ENCODE assay signal across 9 cellular contexts in the genomic region with DNA sequence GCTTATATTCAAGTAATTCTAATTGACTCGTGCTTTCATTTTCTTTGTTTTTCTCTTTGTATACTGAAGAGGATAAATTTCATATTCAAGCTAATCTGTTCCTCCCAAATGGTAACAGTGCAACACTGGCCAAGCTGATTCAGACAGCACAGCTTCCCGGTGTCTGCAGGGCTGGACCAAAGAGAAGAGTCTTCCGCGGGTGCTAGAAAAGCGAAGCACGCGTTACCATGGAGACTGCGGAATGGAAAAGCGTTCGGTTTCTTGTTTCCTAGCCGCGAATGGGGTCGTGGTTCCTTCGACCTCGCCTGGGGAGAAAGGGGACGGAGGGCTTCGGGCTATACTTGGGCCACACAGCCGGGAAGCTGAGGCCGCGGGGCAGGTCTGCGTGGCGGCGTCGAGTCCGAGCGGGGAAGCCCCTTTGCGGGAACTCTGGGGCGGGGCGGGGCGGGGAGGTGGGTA. TPM values are rescaled to one million over a fixed set of nuclear protein-coding genes. Genes with fewer than 3 reads are reported as not detected.
DNase-seq lines count a peak whose midpoint lies in the region; ATAC-seq and TF ChIP-seq lines count a peak whose summit lies in the region.
"Had no signal": no experiment of that assay in that cellular context is flagged by ENCODE, and none has a peak within 500 bp of the region (broad histone marks: within the 10 kb centered on the region; RNA-seq: fewer than 3 reads in every experiment).

No MANE protein-coding gene starts in this region.

- H3K4me1 Mint-ChIP-seq in activated T-helper 17 cell treated with anti-CD3 and anti-CD28 coated beads, Interleukin-2, amount 50 U/mL, for 72 hours, result peaks cover 13% of the 10 kb centered on the region

- H3K27ac ChIP-seq in cardiac muscle cell, result no peak overlapping the region
- H3K27ac ChIP-seq in neuronal stem cell (replicated peaks; ENCODE audit: low read length), result no peak overlapping the region
- H3K27ac ChIP-seq: epithelial cell of prostate had no signal

- no peaks in the 10 kb centered on the region for H3K9me3 ChIP-seq in cardiac muscle cell (ENCODE audit: low read depth)
- peaks cover 0 to 2% of the 10 kb centered on the region in 2 donors for H3K9me3 ChIP-seq in neuronal stem cell (replicated peaks in 1 of 2; ENCODE audit: control insufficient read depth in 2 of 2, insufficient read depth in 1 of 2, low read depth in 1 of 2, low read length in 2 of 2)

- peak overlapping the region; percentile 91 for H3K27ac Mint-ChIP-seq in activated T-helper 17 cell treated with anti-CD3 and anti-CD28 coated beads, Interleukin-2, amount 50 U/mL, for 72 hours

- peak overlapping the region; percentile 44 for H3K4me2 ChIP-seq in neuronal stem cell (ENCODE audit: insufficient read depth, low read length, poor library complexity, severe bottlenecking)

- H2BK12ac ChIP-seq in neuronal stem cell (ENCODE audit: low read length), result no peak overlapping the region

- no peak for TF ChIP-seq CTCF in cardiac muscle cell (IDR thresholded peaks at IDR 0.05; ENCODE audit: low read depth, low read length)

- H4K91ac ChIP-seq in neuronal stem cell (ENCODE audit: low read depth, low read length, poor library complexity), result no peak overlapping the region

- ATAC-seq in activated T-helper 17 cell treated with anti-CD3 and anti-CD28 coated beads, Interleukin-2, amount 50 U/mL, for 72 hours (replicated peaks), result peak; percentile 85
- ATAC-seq in HG03469 (IDR thresholded peaks at IDR 0.05; ENCODE audit: unreplicated experiment) (no peak), GM19463 (IDR thresholded peaks at IDR 0.05; ENCODE audit: unreplicated experiment) (no peak)

- H2AFZ ChIP-seq in neuronal stem cell (ENCODE audit: low read length), result peak overlapping the region; percentile 86

- no peak overlapping the region for H3K23ac ChIP-seq in neuronal stem cell (ENCODE audit: low read depth, low read length, poor library complexity)

- no peak overlapping the region for H3K9ac ChIP-seq in neuronal stem cell (ENCODE audit: low read depth, low read length, poor library complexity)

- peak overlapping the region; percentile 87 for H3K18ac ChIP-seq in neuronal stem cell (ENCODE audit: low read length)

- H2BK15ac ChIP-seq in neuronal stem cell (ENCODE audit: low read length), result no peak overlapping the region

- H2AK5ac ChIP-seq in neuronal stem cell (ENCODE audit: low read depth, low read length), result no peak overlapping the region

- peak overlapping the region; percentile 46 for H3K4me3 ChIP-seq in cardiac muscle cell
- H3K4me3 ChIP-seq in neuronal stem cell (ENCODE audit: low read length in 2 of 2), result peak overlapping the region; percentile 43 to 87

- no peak overlapping the region for H3K14ac ChIP-seq in neuronal stem cell (ENCODE audit: low read length)

- no peaks in the 10 kb centered on the region for H3K9me3 Mint-ChIP-seq in activated T-helper 17 cell treated with anti-CD3 and anti-CD28 coated beads, Interleukin-2, amount 50 U/mL, for 72 hours

- no peak overlapping the region for H2BK5ac ChIP-seq in neuronal stem cell (ENCODE audit: low read length)

- peak overlapping the region; percentile 94 for H3K4me3 Mint-ChIP-seq in activated T-helper 17 cell treated with anti-CD3 and anti-CD28 coated beads, Interleukin-2, amount 50 U/mL, for 72 hours

- intact Hi-C loops in cardiac septum (cut with DNase I), result no loop called here

- H3K27me3 ChIP-seq in cardiac muscle cell (peaks cover 55% of the 10 kb centered on the region), neuronal stem cell (ENCODE audit: control insufficient read depth in 3 of 3, insufficient read depth in 3 of 3, low read depth in 1 of 3, low read length in 3 of 3) (peaks cover 0 to 30% (median 0%) of the 10 kb centered on the region in 3 experiments)

- H3K4ac ChIP-seq in neuronal stem cell (ENCODE audit: low read length), result no peak overlapping the region

- no CpG with 5 or more reads among the region's 30 CpGs for WGBS in neuronal stem cell (ENCODE audit: extremely low coverage in 2 of 2, insufficient read length in 2 of 2, insufficient replicate concordance in 1 of 2), 2 donors

- H2BK120ac ChIP-seq in neuronal stem cell (ENCODE audit: low read depth, low read length), result no peak overlapping the region

- no peaks in the 10 kb centered on the region for H3K36me3 Mint-ChIP-seq in activated T-helper 17 cell treated with anti-CD3 and anti-CD28 coated beads, Interleukin-2, amount 50 U/mL, for 72 hours (ENCODE audit: low read depth)

- no peaks in the 10 kb centered on the region for H3K36me3 ChIP-seq in cardiac muscle cell
- H3K36me3 ChIP-seq in neuronal stem cell (replicated peaks in 1 of 2; ENCODE audit: control insufficient read depth in 2 of 2, insufficient read depth in 2 of 2, low read length in 2 of 2), result no peaks in the 10 kb centered on the region

- DNase-seq in cardiac muscle cell (ENCODE audit: low read depth in 1 of 2, low spot score in 1 of 2) (peak; percentile 64 to 74), cardiac septum (ENCODE audit: low spot score) (no peak), NOMO-1 treated with DMSO at 0.1 percent for 48 hours (lab: John Stamatoyannopoulos, UW; ENCODE audit: unreplicated experiment) (peak; percentile 45), foreskin melanocyte (peak; percentile 42), neuronal stem cell (ENCODE audit: low spot score) (peak; percentile 77)

- H3K79me1 ChIP-seq in neuronal stem cell (ENCODE audit: low read depth, low read length), result no peaks in the 10 kb centered on the region

- H3K4me1 ChIP-seq in cardiac muscle cell (ENCODE audit: low read depth) (no peaks in the 10 kb centered on the region), neuronal stem cell (ENCODE audit: control insufficient read depth in 2 of 2, insufficient read depth in 1 of 2, low read depth in 1 of 2, low read length in 2 of 2) (peaks cover 2% of the 10 kb centered on the region in 2 donors)

- H3K27me3 Mint-ChIP-seq in activated T-helper 17 cell treated with anti-CD3 and anti-CD28 coated beads, Interleukin-2, amount 50 U/mL, for 72 hours, result no peaks in the 10 kb centered on the region

- no peak overlapping the region for H4K8ac ChIP-seq in neuronal stem cell (ENCODE audit: low read depth, low read length)

RNA-seq across cellular contexts. Expression of a gene that starts 6.2 kb away (rescaled TPM):
- total RNA-seq in cardiac muscle cell (1.3 and 1.8 TPM in 2 replicates), cardiac septum (0.22 TPM)
- 0.57 and 1.4 TPM in 2 replicates for polyA plus RNA-seq in cardiac muscle cell
- total RNA-seq in activated T-helper 17 cell treated with anti-CD3 and anti-CD28 coated beads, Interleukin-2, amount 50 U/mL, for 72 hours, result under 1 TPM; 0.35 to 0.71 TPM
- polyA plus RNA-seq in neuronal stem cell (2013, experiment 1 of 2), result 2.8 TPM
- polyA plus RNA-seq in neuronal stem cell (2013, experiment 2 of 2), result 2.7 TPM

RNA-seq across cellular contexts. Expression of a gene that starts 33.7 kb away (rescaled TPM):
- total RNA-seq in cardiac muscle cell (not detected in 2 replicates), cardiac septum (not detected)
- polyA plus RNA-seq in cardiac muscle cell, result not detected in 2 replicates
- not detected for total RNA-seq in activated T-helper 17 cell treated with anti-CD3 and anti-CD28 coated beads, Interleukin-2, amount 50 U/mL, for 72 hours
- polyA plus RNA-seq in neuronal stem cell (2013, experiment 1 of 2), result not detected
- polyA plus RNA-seq in neuronal stem cell (2013, experiment 2 of 2), result not detected
